Comparison of ENCODE assay signal across 16 cellular contexts in genomic region chr7:143514995-143515735, GRCh38.
DNase-seq lines count a peak whose midpoint lies in the region; ATAC-seq and TF ChIP-seq lines count a peak whose summit lies in the region.
"Had no signal": no experiment of that assay in that cellular context is flagged by ENCODE, and none has a peak within 500 bp of the region (broad histone marks: within the 10 kb centered on the region; RNA-seq: fewer than 3 reads in every experiment).

No MANE protein-coding gene starts in this region.

- H3K27ac ChIP-seq in parathyroid adenoma = peak overlapping the region; percentile 87
- H3K27ac ChIP-seq: A549, KMS-11 had no signal

- no peaks in the 10 kb centered on the region for H3K79me2 ChIP-seq in parathyroid adenoma

- peak; percentile 36 for DNase-seq in AG10803 (ENCODE audit: low read depth)
- peak; percentile 59 for DNase-seq in fibroblast of mammary gland (ENCODE audit: low read depth)
- DNase-seq in NAMALWA (ENCODE audit: low spot score) = no peak
- DNase-seq in OCI-M2 (lab: John Stamatoyannopoulos, UW; ENCODE audit: unreplicated experiment) = no peak
- DNase-seq in putamen (ENCODE audit: low spot score) = no peak
- DNase-seq: Caco-2; CD4-positive, CD25-positive, alpha-beta regulatory T cell; DMS153; NCI-H1092; NCI-H2227 treated with DMSO at 0.1 percent for 48 hours; NCI-H524 had no signal

- H3K36me3 ChIP-seq in parathyroid adenoma (ENCODE audit: control insufficient read depth, insufficient read depth, low read length) = no peaks in the 10 kb centered on the region

- H3K4me3 ChIP-seq in AG10803 (ENCODE audit: low read length) = no peak overlapping the region
- no peak overlapping the region for H3K4me3 ChIP-seq in fibroblast of mammary gland (ENCODE audit: control insufficient read depth, low read depth, low read length)
- H3K4me3 ChIP-seq in parathyroid adenoma (ENCODE audit: low read depth, low read length) = peak overlapping the region; percentile 4
- H3K4me3 ChIP-seq: A549 had no signal

- H2AFZ ChIP-seq in parathyroid adenoma = no peak overlapping the region

- H3K9ac ChIP-seq in parathyroid adenoma = no peak overlapping the region
- H3K9ac ChIP-seq: KMS-11 had no signal

- peak; percentile 8; the same call in 2 of the 3 replicates for ATAC-seq in SK-N-SH treated with all-trans-retinoic acid at 6 μM for 48 hours
- ATAC-seq: A549, HepG2 had no signal

- no peaks in the 10 kb centered on the region for H3K27me3 ChIP-seq in parathyroid adenoma (ENCODE audit: control insufficient read depth, insufficient read depth, low read length)

- peak overlapping the region; percentile 5 for H3K4me2 ChIP-seq in parathyroid adenoma (ENCODE audit: low read length)
- H3K4me2 ChIP-seq: A549, KMS-11 had no signal

- H3K9me3 ChIP-seq in parathyroid adenoma (ENCODE audit: control insufficient read depth, low read length) = no peaks in the 10 kb centered on the region
- H3K9me3 ChIP-seq: A549, Caco-2 had no signal

- TF ChIP-seq CTCF in AG10803 (conservative IDR thresholded peaks at IDR 0.05; ENCODE audit: low read length) (no peak), fibroblast of mammary gland (conservative IDR thresholded peaks at IDR 0.05; ENCODE audit: control insufficient read depth, insufficient read depth, low read depth, low read length) (no peak), parathyroid adenoma (IDR thresholded peaks at IDR 0.05) (no peak)

- H3K4me1 ChIP-seq in parathyroid adenoma = peaks cover 51% of the 10 kb centered on the region

TF ChIP-seq in SK-N-SH treated with all-trans-retinoic acid at 6 μM for 48 hours, 23 proteins besides CTCF, POLR2A, EP300 and RAD21:
- TF ChIP-seq ZNF70 (CRISPR knock-in tag; IDR thresholded peaks at IDR 0.05) = no peak
- no peak for TF ChIP-seq ZFP3 (CRISPR knock-in tag; IDR thresholded peaks at IDR 0.05)
- TF ChIP-seq RARB (CRISPR knock-in tag; IDR thresholded peaks at IDR 0.05) = no peak
- TF ChIP-seq POU6F1 (CRISPR knock-in tag; IDR thresholded peaks at IDR 0.05; ENCODE audit: borderline replicate concordance, low read depth) = no peak

Comparison
In these comparisons a context has a peak if more than half of its experiments do, and no peak if none do; other contexts are left out.
1. DNase-seq: peak in AG10803 (single experiment) and fibroblast of mammary gland (single experiment); none in NAMALWA (single experiment), OCI-M2 (single experiment) and putamen (single experiment).